ENCODE assay signal across 17 cellular contexts in genomic region chr6:155599571-155599970, GRCh38.
"Had no signal": no experiment of that assay in that cellular context is flagged by ENCODE, and none has a peak within 500 bp of the region (broad histone marks: within the 10 kb centered on the region; RNA-seq: fewer than 3 reads in every experiment).

No MANE protein-coding gene starts in this region.

- DNase-seq: activated CD4-positive, alpha-beta T cell treated with anti-CD3 and anti-CD28 coated beads for 1 hour; activated CD4-positive, alpha-beta T cell treated with anti-CD3 and anti-CD28 coated beads, Interleukin-2, amount 50 U/mL, for 48 hours; activated CD8-positive, alpha-beta memory T cell treated with anti-CD3 and anti-CD28 coated beads, Interleukin-2, amount 10 ng/mL, durations not matched to agents 7 days and 5 days; activated naive CD4-positive, alpha-beta T cell treated with anti-CD3 and anti-CD28 coated beads for 36 hours; activated naive CD8-positive, alpha-beta T cell treated with anti-CD3 and anti-CD28 coated beads, Interleukin-2, amount 50 U/mL, for 24 hours; activated T-cell treated with anti-CD3 and anti-CD28 coated beads, Interleukin-2, amount 50 U/mL, for 1 hour; aorta; cortex of kidney; effector memory CD4-positive, alpha-beta T cell; gastrocnemius medialis; left ventricle myocardium superior; mesenchymal stem cell; pancreas; retina; T-helper 1 cell; T1000; thyroid gland had no signal
